In genomic region chr17:50192116-50192872, GRCh38 we compare ENCODE assay signal across 19 cellular contexts. TPM values are rescaled to one million over a fixed set of nuclear protein-coding genes. Genes with fewer than 3 reads are reported as not detected.
DNase-seq lines count a peak whose midpoint lies in the region; ATAC-seq, FAIRE-seq and TF ChIP-seq lines count a peak whose summit lies in the region.
"Had no signal": no experiment of that assay in that cellular context is flagged by ENCODE, and none has a peak within 500 bp of the region (broad histone marks: within the 10 kb centered on the region; RNA-seq: fewer than 3 reads in every experiment).

No MANE protein-coding gene starts in this region.

- H3K27ac ChIP-seq in GM12878 (ENCODE audit: control insufficient read depth, insufficient read depth) (0 out of 2 replicates have a peak overlapping the region, but pooled peaks have one; percentile 18), neuronal stem cell (replicated peaks; ENCODE audit: low read length) (no peak overlapping the region)

- CTCF ChIA-PET in GM12878 (lab: Yijun Ruan, JAX), result interaction anchor here (1.0 to 10.1 kb wide), 4 partner anchors 21 to 105 kb away, joined by 3 to 514 read pairs (median 8); partner anchors contain the start of genes PDK2 and SGCA
- CTCF ChIA-PET in HEK293T (lab: Yijun Ruan, JAX), result no interaction called here

- H2BK120ac ChIP-seq in neuronal stem cell (ENCODE audit: low read depth, low read length), result no peak overlapping the region

- WGBS in GM12878 (ENCODE audit: insufficient coverage, insufficient replicate concordance, low lambda C conversion rate, missing lambda C conversion rate), result 47% methylated on average over 11 of the region's 11 CpGs
- WGBS in neuronal stem cell (ENCODE audit: extremely low coverage in 2 of 2, insufficient read length in 2 of 2, insufficient replicate concordance in 1 of 2), 2 donors, result no CpG with 5 or more reads among the region's 11 CpGs

- intact Hi-C loops in Right ventricle myocardium superior (cut with DNase I), result no loop called here
- intact Hi-C loops in left ventricle myocardium superior (cut with micrococcal nuclease), result no loop called here
- intact Hi-C loops in GM12878 (cut with micrococcal nuclease; ENCODE audit: unreplicated experiment), result no loop called here

- H3K23ac ChIP-seq in neuronal stem cell (ENCODE audit: low read depth, low read length, poor library complexity), result no peak overlapping the region

- SMC1A ChIA-PET in GM12878 (lab: Charles Lee; ENCODE audit: uncharacterized antibody, unreplicated experiment), result interaction anchor here (1.6 kb wide), 1 partner anchor 22 kb away, joined by 11 read pairs; no protein-coding TSS in a partner anchor

- H2BK5ac ChIP-seq in neuronal stem cell (ENCODE audit: low read length), result peak overlapping the region; percentile 82

- RAD21 ChIA-PET in GM12878 (lab: Charles Lee; ENCODE audit: unreplicated experiment), result interaction anchor here (0.6 to 8.8 kb wide), 2 partner anchors 22 to 134 kb away, joined by 4 to 176 read pairs; no protein-coding TSS in a partner anchor

- H2AK5ac ChIP-seq in neuronal stem cell (ENCODE audit: low read depth, low read length), result peak overlapping the region; percentile 68

- H2AFZ ChIP-seq in GM12878 (ENCODE audit: control insufficient read depth, low read depth, low read length) (no peak overlapping the region), neuronal stem cell (ENCODE audit: low read length) (no peak overlapping the region)

- H3K18ac ChIP-seq in neuronal stem cell (ENCODE audit: low read length), result no peak overlapping the region

- TF ChIP-seq EP300 in GM12878 (IDR thresholded peaks at IDR 0.05; ENCODE audit: borderline replicate concordance in 1 of 2, control insufficient read depth in 1 of 2, low read depth in 2 of 2, low read length in 2 of 2), result no peak

- H3K27me3 ChIP-seq in GM12878 (replicated peaks in 1 of 2; ENCODE audit: control insufficient read depth in 2 of 2, insufficient read depth in 2 of 2, low read length in 1 of 2) (no peaks in the 10 kb centered on the region), neuronal stem cell (ENCODE audit: control insufficient read depth in 3 of 3, insufficient read depth in 3 of 3, low read depth in 1 of 3, low read length in 3 of 3) (peaks cover 0 to 34% (median 0%) of the 10 kb centered on the region in 3 experiments)
- H3K27me3 ChIP-seq: tibial nerve had no signal

- no peak for FAIRE-seq in GM12878 (lab: Jason Lieb, UNC)
- FAIRE-seq: A204.1 had no signal

- TF ChIP-seq CTCF in GM12878 (IDR thresholded peaks at IDR 0.05 in 2 of 3, conservative IDR thresholded peaks at IDR 0.05 in 1 of 3; ENCODE audit: control insufficient read depth in 2 of 3, extremely low read depth in 1 of 3, insufficient read depth in 1 of 3, low read depth in 3 of 3, low read length in 3 of 3), result no peak

- BruUV-seq in GM12878 (replicated peaks; lab: Mats Ljungman, UMichigan), result TSS peak; percentile 66

- H3K79me2 ChIP-seq in GM12878 (ENCODE audit: control insufficient read depth, insufficient read depth, low read length), result no peaks in the 10 kb centered on the region; the same call in 1 of the 2 replicates

- peak overlapping the region; percentile 56 for H3K9ac ChIP-seq in GM12878 (ENCODE audit: control insufficient read depth, insufficient read depth, low read length)
- no peak overlapping the region for H3K9ac ChIP-seq in neuronal stem cell (ENCODE audit: low read depth, low read length, poor library complexity)

- H3K4ac ChIP-seq in neuronal stem cell (ENCODE audit: low read length), result peak overlapping the region; percentile 89

- DNase-seq in Right ventricle myocardium superior (peak; percentile 11), left ventricle myocardium superior (no peak), GM12878 (ENCODE audit: low read depth, low spot score) (no peak), neuronal stem cell (ENCODE audit: low spot score) (no peak), islet precursor cell (no peak), HEK293T (ENCODE audit: extremely low spot score) (no peak), hepatic stellate cell (ENCODE audit: low spot score) (no peak)
- DNase-seq in activated T-cell treated with anti-CD3 and anti-CD28 coated beads, Interleukin-2, amount 50 U/mL, for 48 hours, result no peak
- DNase-seq: EL; endodermal cell; left colon; NCI-H2029 treated with DMSO at 0.1 percent for 48 hours; occipital lobe; stimulated activated CD4-positive, alpha-beta T cell treated with anti-CD3 and anti-CD28 coated beads, Interleukin-4, amount 100 ng/mL, for 24 hours; T-helper 17 cell had no signal

- no peak for TF ChIP-seq RAD21 in GM12878 (IDR thresholded peaks at IDR 0.05; ENCODE audit: insufficient read depth, low read depth, low read length)

- no peaks in the 10 kb centered on the region for H3K9me3 ChIP-seq in GM12878 (replicated peaks; ENCODE audit: control insufficient read depth, insufficient read depth, low read length)
- H3K9me3 ChIP-seq in neuronal stem cell (replicated peaks in 1 of 2; ENCODE audit: control insufficient read depth in 2 of 2, insufficient read depth in 1 of 2, low read depth in 1 of 2, low read length in 2 of 2), result no peaks in the 10 kb centered on the region
- H3K9me3 ChIP-seq: tibial nerve had no signal

- no peaks in the 10 kb centered on the region for H4K20me1 ChIP-seq in GM12878 (ENCODE audit: control insufficient read depth, insufficient read depth)

- in situ Hi-C loops in GM12878 (cut with MboI), result loop anchor here (10.0 kb wide), 1 partner anchor 103 kb away; no protein-coding TSS in a partner anchor

- H3K14ac ChIP-seq in neuronal stem cell (ENCODE audit: low read length), result peak overlapping the region; percentile 56

- H3K4me1 ChIP-seq in GM12878 (ENCODE audit: control insufficient read depth, insufficient read depth, low read length) (peaks cover 18% of the 10 kb centered on the region), neuronal stem cell (ENCODE audit: control insufficient read depth in 2 of 2, insufficient read depth in 1 of 2, low read depth in 1 of 2, low read length in 2 of 2) (no peaks in the 10 kb centered on the region)

- no peak overlapping the region for H2BK15ac ChIP-seq in neuronal stem cell (ENCODE audit: low read length)

- peak overlapping the region; percentile 64 for H3K4me3 ChIP-seq in GM12878
- no peak overlapping the region for H3K4me3 ChIP-seq in neuronal stem cell (ENCODE audit: low read length in 2 of 2)
- H3K4me3 ChIP-seq: tibial nerve had no signal

- peaks cover 1% of the 10 kb centered on the region for H3K79me1 ChIP-seq in neuronal stem cell (ENCODE audit: low read depth, low read length)

- no peak overlapping the region for H4K8ac ChIP-seq in neuronal stem cell (ENCODE audit: low read depth, low read length)

- H3K4me2 ChIP-seq in GM12878 (ENCODE audit: control insufficient read depth, insufficient read depth) (peak overlapping the region; percentile 74), neuronal stem cell (ENCODE audit: insufficient read depth, low read length, poor library complexity, severe bottlenecking) (no peak overlapping the region)

- H3K36me3 ChIP-seq in GM12878 (ENCODE audit: control insufficient read depth in 2 of 2, insufficient read depth in 2 of 2, low read length in 1 of 2) (no peaks in the 10 kb centered on the region; a peak in 1 of 4 replicates), neuronal stem cell (replicated peaks in 1 of 2; ENCODE audit: control insufficient read depth in 2 of 2, insufficient read depth in 2 of 2, low read length in 2 of 2) (peaks cover 0 to 9% of the 10 kb centered on the region in 2 donors)

- H4K91ac ChIP-seq in neuronal stem cell (ENCODE audit: low read depth, low read length, poor library complexity), result no peak overlapping the region

- ATAC-seq in Right ventricle myocardium superior (ENCODE audit: poor library complexity), result no peak
- no peak for ATAC-seq in left ventricle myocardium superior
- ATAC-seq in GM12878, result no peak
- ATAC-seq: left colon had no signal

- no peak overlapping the region for H2BK12ac ChIP-seq in neuronal stem cell (ENCODE audit: low read length)

- POLR2A ChIA-PET in GM12878 (lab: Charles Lee) (interaction anchor here (0.7 to 1.8 kb wide), 5 partner anchors 10 to 96 kb away, joined by 3 to 7 read pairs (median 4); no protein-coding TSS in a partner anchor), HEK293T (lab: Yijun Ruan, JAX) (no interaction called here)

- no peak for TF ChIP-seq POLR2A in GM12878 (IDR thresholded peaks at IDR 0.05; ENCODE audit: low read depth, low read length)

RNA-seq across cellular contexts. Expression of gene COL1A1, which starts 9.1 kb away (rescaled TPM):
- total RNA-seq in Right ventricle myocardium superior (28.1 TPM), left ventricle myocardium superior (26.8 TPM), GM12878 (2014; rRNA removed) (0.79 and 1.1 TPM in 2 replicates), GM12878 (2014; rRNA removed; fragmentation: Illumina TruSeq; extraction: Trizol) (0.55 and 1.2 TPM in 2 replicates), GM12878 (2021) (6.1 and 7.7 TPM in 2 replicates)
- total RNA-seq in GM12878 (2013; cell fraction: nucleolus; rRNA removed), result 43.7 and 49.7 TPM in 2 replicates
- 1.5 TPM for polyA plus RNA-seq in GM12878 (2011; ENCODE audit: low read depth)
- polyA plus RNA-seq in GM12878 (2011; rRNA removed) (1.9 and 2.9 TPM in 2 replicates), GM12878 (2014; fragmentation: Illumina TruSeq; extraction: Trizol) (0.54 and 1.9 TPM in 2 replicates), GM12878 (2014; fragmentation: Nextera tagmentation; extraction: Ambion mirVana) (under 1 TPM; 0.18 to 0.32 TPM), GM12878 (2014; rRNA removed) (3.5 and 3.9 TPM in 2 replicates), GM12878 (2016; fragmentation: Nextera tagmentation; extraction: Ambion mirVana) (1 to 10 TPM; 2.7 to 4.3 TPM)
- polyA plus RNA-seq in GM12878 (2011; cell fraction: cytosol; rRNA removed), result 2.8 TPM in 2 replicates
- polyA plus RNA-seq in GM12878 (2011; cell fraction: nucleus; rRNA removed), result 67.6 and 84.9 TPM in 2 replicates
- polyA plus RNA-seq in GM12878 (2012), result 2.7 and 4.3 TPM in 2 replicates
- 4.6 and 8.9 TPM in 2 replicates for polyA minus RNA-seq in GM12878 (2011; rRNA and poly(A)+ RNA removed)
- polyA minus RNA-seq in GM12878 (2011; cell fraction: cytosol; rRNA and poly(A)+ RNA removed), result 2.3 and 2.5 TPM in 2 replicates
- 24.8 and 32.3 TPM in 2 replicates for polyA minus RNA-seq in GM12878 (2011; cell fraction: nucleus; rRNA and poly(A)+ RNA removed)
- 17.9 TPM for polyA plus RNA-seq in neuronal stem cell (2013, experiment 1 of 2)
- 18.4 TPM for polyA plus RNA-seq in neuronal stem cell (2013, experiment 2 of 2)

RNA-seq across cellular contexts. Expression of gene SGCA, which starts 26.5 kb away (rescaled TPM):
- 135 TPM for total RNA-seq in Right ventricle myocardium superior
- 155 TPM for total RNA-seq in left ventricle myocardium superior
- 1.9 and 2.9 TPM in 2 replicates for total RNA-seq in GM12878 (2013; cell fraction: nucleolus; rRNA removed)
- 0.11 and 0.68 TPM in 2 replicates for total RNA-seq in GM12878 (2014; rRNA removed)
- total RNA-seq in GM12878 (2014; rRNA removed; fragmentation: Illumina TruSeq; extraction: Trizol), result 0.27 TPM in 1 of 2 replicates, not detected in the other
- total RNA-seq in GM12878 (2021), result 0.51 and 0.56 TPM in 2 replicates
- 0.52 TPM for polyA plus RNA-seq in GM12878 (2011; ENCODE audit: low read depth)
- 0.24 and 0.81 TPM in 2 replicates for polyA plus RNA-seq in GM12878 (2011; rRNA removed)
- polyA plus RNA-seq in GM12878 (2011; cell fraction: cytosol; rRNA removed), result 0.54 and 1.2 TPM in 2 replicates
- polyA plus RNA-seq in GM12878 (2011; cell fraction: nucleus; rRNA removed), result 3.6 and 4.5 TPM in 2 replicates
- 1.2 and 1.9 TPM in 2 replicates for polyA plus RNA-seq in GM12878 (2012)
- 0.24 TPM in 1 of 2 replicates, not detected in the other for polyA plus RNA-seq in GM12878 (2014; fragmentation: Illumina TruSeq; extraction: Trizol)
- under 1 TPM in 1 of 2 experiments, not detected in 1; 0.13 TPM for polyA plus RNA-seq in GM12878 (2014; fragmentation: Nextera tagmentation; extraction: Ambion mirVana)
- 0.25 and 2.2 TPM in 2 replicates for polyA plus RNA-seq in GM12878 (2014; rRNA removed)
- polyA plus RNA-seq in GM12878 (2016; fragmentation: Nextera tagmentation; extraction: Ambion mirVana), result under 1 TPM in 1 of 2 experiments, not detected in 1; 0.50 TPM
- 0.29 and 1.1 TPM in 2 replicates for polyA minus RNA-seq in GM12878 (2011; rRNA and poly(A)+ RNA removed)
- not detected in 2 replicates for polyA minus RNA-seq in GM12878 (2011; cell fraction: cytosol; rRNA and poly(A)+ RNA removed)
- polyA minus RNA-seq in GM12878 (2011; cell fraction: nucleus; rRNA and poly(A)+ RNA removed), result 0.36 TPM in 1 of 2 replicates, not detected in the other
- 0.57 TPM for polyA plus RNA-seq in neuronal stem cell (2013, experiment 1 of 2)
- 0.35 TPM for polyA plus RNA-seq in neuronal stem cell (2013, experiment 2 of 2)
- total RNA-seq: mononuclear cell, NCI-H460, occipital lobe, T-helper 17 cell had no signal

RNA-seq across cellular contexts. Expression of gene PPP1R9B, which starts 41.8 kb away (rescaled TPM):
- total RNA-seq in Right ventricle myocardium superior (35.4 TPM), left ventricle myocardium superior (37.6 TPM), GM12878 (2014; rRNA removed) (59.9 and 62.9 TPM in 2 replicates), GM12878 (2014; rRNA removed; fragmentation: Illumina TruSeq; extraction: Trizol) (35.9 and 39.6 TPM in 2 replicates), GM12878 (2021) (103 and 107 TPM in 2 replicates)
- total RNA-seq in GM12878 (2013; cell fraction: nucleolus; rRNA removed), result 55.7 and 68.4 TPM in 2 replicates
- polyA plus RNA-seq in GM12878 (2011; ENCODE audit: low read depth), result 21.7 TPM
- polyA plus RNA-seq in GM12878 (2011; rRNA removed) (30.2 and 44.4 TPM in 2 replicates), GM12878 (2014; fragmentation: Illumina TruSeq; extraction: Trizol) (17.9 and 35.4 TPM in 2 replicates), GM12878 (2014; fragmentation: Nextera tagmentation; extraction: Ambion mirVana) (under 1 TPM; 0.20 to 0.45 TPM), GM12878 (2014; rRNA removed) (52.0 and 58.7 TPM in 2 replicates), GM12878 (2016; fragmentation: Nextera tagmentation; extraction: Ambion mirVana) (1 to 10 TPM; 1.8 to 2.3 TPM)
- 39.3 and 43.6 TPM in 2 replicates for polyA plus RNA-seq in GM12878 (2011; cell fraction: cytosol; rRNA removed)
- polyA plus RNA-seq in GM12878 (2011; cell fraction: nucleus; rRNA removed), result 75.0 and 144 TPM in 2 replicates
- polyA plus RNA-seq in GM12878 (2012), result 54.8 and 64.1 TPM in 2 replicates
- polyA minus RNA-seq in GM12878 (2011; rRNA and poly(A)+ RNA removed), result 38.4 and 59.7 TPM in 2 replicates
- 36.3 and 36.8 TPM in 2 replicates for polyA minus RNA-seq in GM12878 (2011; cell fraction: cytosol; rRNA and poly(A)+ RNA removed)
- 12.3 and 46.2 TPM in 2 replicates for polyA minus RNA-seq in GM12878 (2011; cell fraction: nucleus; rRNA and poly(A)+ RNA removed)
- polyA plus RNA-seq in neuronal stem cell (2013, experiment 1 of 2), result 19.8 TPM
- polyA plus RNA-seq in neuronal stem cell (2013, experiment 2 of 2), result 19.4 TPM

Comparison
In these comparisons a context has a peak if more than half of its experiments do, and no peak if none do; other contexts are left out.
1. RNA of gene SGCA, which starts 26.5 kb away (total RNA-seq): 155 TPM in left ventricle myocardium superior (single experiment) and 135 TPM in Right ventricle myocardium superior (single experiment); 0.11 to 2.9 TPM in GM12878; every median in the first group is over 10 times any median in the second.